In genomic region chr4:15729910-15730533, GRCh38 we compare ENCODE assay signal across 7 cellular contexts. TPM values are rescaled to one million over a fixed set of nuclear protein-coding genes. Genes with fewer than 3 reads are reported as not detected.
A peak's percentile ranks its signal among the peaks of the same experiment; 100 is the strongest.
DNase-seq lines count a peak whose midpoint lies in the region; ATAC-seq and TF ChIP-seq lines count a peak whose summit lies in the region.

No MANE protein-coding gene starts in this region.

- in situ Hi-C loops in IMR-90 (cut with MboI; ENCODE audit: low sequenced_read_pairs) = loop anchor here (10.0 kb wide), 1 partner anchor 155 kb away; no protein-coding TSS in a partner anchor

- no peak overlapping the region for H3K56ac ChIP-seq in IMR-90 (ENCODE audit: extremely low read depth, insufficient read depth, low read length)
- H3K56ac ChIP-seq in mesendoderm (ENCODE audit: low read length) = no peak overlapping the region

- no peak overlapping the region for H2AK9ac ChIP-seq in IMR-90 (replicated peaks; ENCODE audit: low read depth, low read length, poor library complexity)

- H2BK5ac ChIP-seq in IMR-90 (ENCODE audit: low read depth, low read length, poor library complexity, severe bottlenecking) = no peak overlapping the region
- no peak overlapping the region for H2BK5ac ChIP-seq in mesendoderm (ENCODE audit: low read length)

- dilution Hi-C loops in IMR-90 (cut with HindIII; ENCODE audit: low sequenced_read_pairs, unreplicated experiment) = no loop called here

- H3K27me3 ChIP-seq in IMR-90 (ENCODE audit: control insufficient read depth, insufficient read depth, low read length) (no peaks in the 10 kb centered on the region), dorsolateral prefrontal cortex (no peaks in the 10 kb centered on the region), mesendoderm (ENCODE audit: insufficient read depth, low read length, poor library complexity) (no peaks in the 10 kb centered on the region)

- no peak overlapping the region for H3K27ac ChIP-seq in IMR-90 (ENCODE audit: insufficient read depth, low read length)
- no peak overlapping the region for H3K27ac ChIP-seq in dorsolateral prefrontal cortex
- no peak overlapping the region for H3K27ac ChIP-seq in mesendoderm (ENCODE audit: low read depth, low read length)

- no peaks in the 10 kb centered on the region for H4K20me1 ChIP-seq in IMR-90 (ENCODE audit: insufficient read depth, low read length)

- no peak overlapping the region for H2BK20ac ChIP-seq in IMR-90 (ENCODE audit: low read depth, low read length)

- H3K4ac ChIP-seq in IMR-90 (ENCODE audit: low read depth, low read length) (no peak overlapping the region), mesendoderm (ENCODE audit: low read depth, low read length) (no peak overlapping the region)

- no peak overlapping the region for H4K91ac ChIP-seq in IMR-90 (ENCODE audit: insufficient read depth, low read depth, low read length)

- no peaks in the 10 kb centered on the region for H3K36me3 ChIP-seq in IMR-90 (ENCODE audit: control insufficient read depth, insufficient read depth, low read length)
- H3K36me3 ChIP-seq in mesendoderm (ENCODE audit: control insufficient read depth, insufficient read depth, low read length) = no peaks in the 10 kb centered on the region

- no peaks in the 10 kb centered on the region for H3K79me2 ChIP-seq in mesendoderm (ENCODE audit: control insufficient read depth, insufficient read depth, low read length)

- no peak overlapping the region for H2AFZ ChIP-seq in IMR-90 (replicated peaks; ENCODE audit: low read length, poor library complexity)

- H3K18ac ChIP-seq in IMR-90 (ENCODE audit: low read depth, low read length) = no peak overlapping the region
- H3K18ac ChIP-seq in mesendoderm (ENCODE audit: low read length) = no peak overlapping the region

- ATAC-seq in GM18867 (IDR thresholded peaks at IDR 0.05; ENCODE audit: unreplicated experiment) (peak; percentile 65), IMR-90 (ENCODE audit: low read depth) (peak; percentile 88), GM19397 (IDR thresholded peaks at IDR 0.05; ENCODE audit: unreplicated experiment) (no peak)

- peak; percentile 69 for TF ChIP-seq RAD21 in IMR-90 (IDR thresholded peaks at IDR 0.05; ENCODE audit: low read length)

- no peaks in the 10 kb centered on the region for H3K9me1 ChIP-seq in IMR-90 (ENCODE audit: insufficient read depth, low read length)

- H3K14ac ChIP-seq in IMR-90 (replicated peaks; ENCODE audit: low read depth, low read length) = no peak overlapping the region

- TF ChIP-seq POLR2A in IMR-90 (IDR thresholded peaks at IDR 0.05; ENCODE audit: low read depth, low read length) = no peak

- CTCF ChIA-PET in IMR-90 (lab: Yijun Ruan, JAX) = interaction anchor here (1.4 kb wide), 1 partner anchor 8 kb away, joined by 4 read pairs; no protein-coding TSS in a partner anchor

- no peak overlapping the region for H2AK5ac ChIP-seq in IMR-90 (ENCODE audit: low read depth, low read length)
- H2AK5ac ChIP-seq in mesendoderm (ENCODE audit: low read length) = no peak overlapping the region

- H3K4me3 ChIP-seq in IMR-90 (ENCODE audit: insufficient read depth, low read depth, low read length) (no peak overlapping the region), dorsolateral prefrontal cortex (no peak overlapping the region), mesendoderm (ENCODE audit: low read length) (no peak overlapping the region)

- no peaks in the 10 kb centered on the region for H3K79me1 ChIP-seq in IMR-90 (ENCODE audit: low read depth in 1 of 2, low read length in 2 of 2)
- no peaks in the 10 kb centered on the region for H3K79me1 ChIP-seq in mesendoderm (ENCODE audit: low read length)

- H4K8ac ChIP-seq in IMR-90 (ENCODE audit: low read depth in 2 of 2, low read length in 2 of 2) (no peak overlapping the region), mesendoderm (ENCODE audit: low read depth, low read length) (no peak overlapping the region)

- H3K23ac ChIP-seq in IMR-90 (ENCODE audit: low read depth, low read length) (no peak overlapping the region), mesendoderm (ENCODE audit: low read length) (no peak overlapping the region)

- DNase-seq in DMS 273 treated with DMSO at 0.1 percent for 48 hours (lab: John Stamatoyannopoulos, UW) (peak; percentile 0), IMR-90 (peak; percentile 53), SK-N-DZ (ENCODE audit: low spot score) (peak; percentile 38), dorsolateral prefrontal cortex (peak in 1 of 10 donors; percentile 6), mesendoderm (peak; percentile 59)

- H4K5ac ChIP-seq in IMR-90 (ENCODE audit: low read depth, low read length) (no peak overlapping the region), mesendoderm (ENCODE audit: low read length) (no peak overlapping the region)

- no peak overlapping the region for H3K9ac ChIP-seq in IMR-90 (ENCODE audit: low read depth, low read length)
- H3K9ac ChIP-seq in mesendoderm (ENCODE audit: low read length) = no peak overlapping the region

- H3K9me3 ChIP-seq in IMR-90 (ENCODE audit: control insufficient read depth, insufficient read depth, low read length) = no peaks in the 10 kb centered on the region

- H2BK120ac ChIP-seq in IMR-90 (ENCODE audit: low read depth, low read length) (no peak overlapping the region), mesendoderm (ENCODE audit: low read depth, low read length) (no peak overlapping the region)

- H2BK15ac ChIP-seq in IMR-90 (ENCODE audit: low read depth, low read length) (no peak overlapping the region), mesendoderm (replicated peaks; ENCODE audit: low read depth) (no peak overlapping the region)

- intact Hi-C loops in IMR-90 (cut with micrococcal nuclease) = loop anchor here (1.0 to 5.0 kb wide), 5 partner anchors 75 to 271 kb away; no protein-coding TSS in a partner anchor
- intact Hi-C loops in dorsolateral prefrontal cortex (cut with DNase I) = loop anchor here in 1 of 2 donors (2.0 to 10.0 kb wide), 3 partner anchors 225 to 272 kb away; no protein-coding TSS in a partner anchor

- POLR2A ChIA-PET in IMR-90 (lab: Charles Lee; ENCODE audit: unreplicated experiment) = no interaction called here

- H3K4me2 ChIP-seq in IMR-90 (ENCODE audit: low read depth, low read length) = no peak overlapping the region
- no peak overlapping the region for H3K4me2 ChIP-seq in mesendoderm (ENCODE audit: low read length)

- H3K4me1 ChIP-seq in IMR-90 (ENCODE audit: control insufficient read depth, insufficient read depth, low read length) = 0 out of 2 replicates have a peak, but pooled peaks cover 2% of the 10 kb centered on the region
- H3K4me1 ChIP-seq in mesendoderm (ENCODE audit: control insufficient read depth, low read depth, low read length) = no peaks in the 10 kb centered on the region

- BruUV-seq in IMR-90 (replicated peaks; lab: Mats Ljungman, UMichigan) = no TSS peak

- TF ChIP-seq CTCF in IMR-90 (conservative IDR thresholded peaks at IDR 0.05; ENCODE audit: low read depth, low read length) (peak; percentile 83), dorsolateral prefrontal cortex (IDR thresholded peaks at IDR 0.05 in 54 of 56, conservative IDR thresholded peaks at IDR 0.05 in 2 of 56; ENCODE audit: low read depth in 1 of 56, partially characterized antibody in 56 of 56) (peak; percentile 78 to 99 (median 90))

- no CpG with 5 or more reads among the region's 3 CpGs for WGBS in IMR-90 (ENCODE audit: extremely low coverage in 2 of 2, insufficient read length in 1 of 2), 2 experiments
- 100% methylated on average over 1 of the region's 3 CpGs for WGBS in mesendoderm (ENCODE audit: extremely low coverage, insufficient coverage, low lambda C conversion rate)

TF ChIP-seq in IMR-90, 13 proteins besides CTCF, POLR2A, EP300 and RAD21:
- TF ChIP-seq MAFK (IDR thresholded peaks at IDR 0.05; ENCODE audit: low read depth, low read length) (no peak), MAZ (IDR thresholded peaks at IDR 0.05; ENCODE audit: borderline replicate concordance, low read depth, low read length) (no peak), MXI1 (IDR thresholded peaks at IDR 0.05; ENCODE audit: borderline replicate concordance, low read depth, low read length) (no peak), CEBPB (IDR thresholded peaks at IDR 0.05; ENCODE audit: low read depth, low read length) (no peak), SMC3 (IDR thresholded peaks at IDR 0.05; ENCODE audit: low read depth, low read length) (peak; percentile 65)
TF ChIP-seq in IMR-90: peak in this region for 1.

RNA-seq across cellular contexts. Expression of gene BST1, which starts 27.2 kb away (rescaled TPM):
- total RNA-seq in IMR-90 (2012; rRNA removed) (5.3 and 6.6 TPM in 2 replicates), dorsolateral prefrontal cortex (1 to 10 TPM in 101 of 120 experiments, under 1 TPM in 19; 0.48 to 5.2 (median 1.9) TPM)
- 11.1 and 11.9 TPM in 2 replicates for polyA plus RNA-seq in IMR-90 (2012; rRNA removed)
- 10.6 and 10.7 TPM in 2 replicates for polyA plus RNA-seq in IMR-90 (2012; cell fraction: cytosol; rRNA removed)
- polyA plus RNA-seq in IMR-90 (2012; cell fraction: nucleus; rRNA removed; ENCODE audit: low replicate concordance) = 2.2 and 4.7 TPM in 2 replicates
- 1.4 and 2.2 TPM in 2 replicates for polyA plus RNA-seq in SK-N-DZ (2014; cell fraction: cytosol; rRNA removed)
- 1.2 and 1.8 TPM in 2 replicates for polyA plus RNA-seq in SK-N-DZ (2014; cell fraction: nucleus; rRNA removed)
- 0.37 TPM for polyA plus RNA-seq in mesendoderm (2013, experiment 1 of 2)
- 0.35 TPM for polyA plus RNA-seq in mesendoderm (2013, experiment 2 of 2)

RNA-seq across cellular contexts. Expression of gene CD38, which starts 48.1 kb away (rescaled TPM):
- total RNA-seq in IMR-90 (2012; rRNA removed) (not detected in 2 replicates), dorsolateral prefrontal cortex (10 to 100 TPM in 37 of 120 experiments, 1 to 10 TPM in 83; 1.1 to 23.5 (median 7.0) TPM)
- not detected in 2 replicates for polyA plus RNA-seq in IMR-90 (2012; rRNA removed)
- not detected in 2 replicates for polyA plus RNA-seq in IMR-90 (2012; cell fraction: cytosol; rRNA removed)
- polyA plus RNA-seq in IMR-90 (2012; cell fraction: nucleus; rRNA removed; ENCODE audit: low replicate concordance) = not detected in 2 replicates
- 0.03 TPM in 1 of 2 replicates, not detected in the other for polyA plus RNA-seq in SK-N-DZ (2014; cell fraction: cytosol; rRNA removed)
- polyA plus RNA-seq in SK-N-DZ (2014; cell fraction: nucleus; rRNA removed) = 0.23 and 0.38 TPM in 2 replicates
- polyA plus RNA-seq in mesendoderm (2013, experiment 1 of 2) = 0.10 TPM
- polyA plus RNA-seq in mesendoderm (2013, experiment 2 of 2) = 0.10 TPM

RNA-seq across cellular contexts. Expression of gene FAM200B, which starts 48.4 kb away (rescaled TPM):
- total RNA-seq in IMR-90 (2012; rRNA removed) (16.7 and 20.6 TPM in 2 replicates), dorsolateral prefrontal cortex (10 to 100 TPM; 44.8 to 87.8 (median 59.0) TPM)
- 17.3 and 18.5 TPM in 2 replicates for polyA plus RNA-seq in IMR-90 (2012; rRNA removed)
- polyA plus RNA-seq in IMR-90 (2012; cell fraction: cytosol; rRNA removed) = 14.6 and 28.6 TPM in 2 replicates
- 5.2 and 23.8 TPM in 2 replicates for polyA plus RNA-seq in IMR-90 (2012; cell fraction: nucleus; rRNA removed; ENCODE audit: low replicate concordance)
- 37.4 and 43.1 TPM in 2 replicates for polyA plus RNA-seq in SK-N-DZ (2014; cell fraction: cytosol; rRNA removed)
- polyA plus RNA-seq in SK-N-DZ (2014; cell fraction: nucleus; rRNA removed) = 33.7 and 47.3 TPM in 2 replicates
- 53.9 TPM for polyA plus RNA-seq in mesendoderm (2013, experiment 1 of 2)
- polyA plus RNA-seq in mesendoderm (2013, experiment 2 of 2) = 54.8 TPM
